8 cellular contexts compared by ENCODE assay signal in the genomic region with DNA sequence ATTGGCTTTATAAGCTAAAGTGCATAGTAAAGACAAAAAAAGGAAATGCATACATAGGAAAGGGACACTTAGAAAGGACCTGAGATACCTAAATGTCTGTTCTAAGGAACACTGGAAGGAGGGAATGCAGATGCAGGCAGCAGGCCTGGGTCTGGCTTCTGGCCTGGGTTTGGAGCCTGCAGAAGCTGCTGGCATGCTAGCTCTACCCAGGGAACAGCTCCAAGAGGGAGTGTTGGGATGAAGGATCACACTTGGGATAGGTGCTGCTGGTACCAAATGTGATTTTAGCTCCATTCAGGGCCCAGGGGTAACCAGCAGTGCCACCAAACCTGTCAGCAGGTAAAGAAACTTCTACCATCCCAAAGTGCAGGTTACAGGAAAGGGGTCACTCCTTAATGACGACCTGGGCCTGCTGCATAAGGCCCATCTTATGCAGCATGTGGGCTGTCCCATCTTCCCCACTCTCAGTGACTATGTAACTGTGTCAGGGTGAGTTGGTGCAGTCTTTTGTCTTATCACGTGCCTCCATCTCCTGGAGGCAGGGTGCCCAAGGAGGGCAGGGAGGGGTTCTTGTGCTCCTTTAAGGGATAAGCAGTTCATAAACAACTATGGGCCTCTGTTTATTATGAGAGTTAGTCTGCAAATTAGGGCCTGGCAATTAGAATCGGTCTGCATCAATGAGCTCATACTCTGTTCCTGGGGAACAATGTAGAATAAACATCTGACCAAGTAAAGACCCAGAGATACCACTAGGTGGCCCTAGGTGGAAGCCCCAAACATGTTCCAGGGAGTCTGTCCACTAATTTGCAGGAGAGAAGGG. TPM values are rescaled to one million over a fixed set of nuclear protein-coding genes. Genes with fewer than 3 reads are reported as not detected.
A peak's percentile ranks its signal among the peaks of the same experiment; 100 is the strongest.
DNase-seq lines count a peak whose midpoint lies in the region; ATAC-seq, FAIRE-seq and TF ChIP-seq lines count a peak whose summit lies in the region.

No MANE protein-coding gene starts in this region.

- DNase-seq in ACHN = peak; percentile 52
- peak; percentile 52 for DNase-seq in NCI-H1105 (lab: John Stamatoyannopoulos, UW)
- peak; percentile 61 for DNase-seq in fibroblast of villous mesenchyme (ENCODE audit: low read depth)
- DNase-seq in osteocyte (ENCODE audit: extremely low spot score, unreplicated experiment) = no peak

- no peaks in the 10 kb centered on the region for H3K4me1 Mint-ChIP-seq in osteocyte (ENCODE audit: unreplicated experiment)

- peak; percentile 86 for FAIRE-seq in G401.6 (lab: Jason Lieb, UNC)

- H3K4me3 ChIP-seq in WI38 (ENCODE audit: low read depth, low read length) (no peak overlapping the region), fibroblast of villous mesenchyme (ENCODE audit: low read depth, low read length) (no peak overlapping the region)

- H3K4me3 Mint-ChIP-seq in osteocyte (ENCODE audit: unreplicated experiment) = no peak overlapping the region

- no peaks in the 10 kb centered on the region for H3K27me3 Mint-ChIP-seq in osteocyte (ENCODE audit: unreplicated experiment)

- peaks cover 34% of the 10 kb centered on the region for H3K36me3 Mint-ChIP-seq in osteocyte (ENCODE audit: unreplicated experiment)

- peak; percentile 59 for TF ChIP-seq CTCF in WI38 (IDR thresholded peaks at IDR 0.05; ENCODE audit: low read depth, low read length)
- peak; percentile 87 for TF ChIP-seq CTCF in fibroblast of villous mesenchyme (IDR thresholded peaks at IDR 0.05; ENCODE audit: insufficient read depth, low read depth, low read length)
- peak; percentile 70 for TF ChIP-seq CTCF in osteocyte (IDR thresholded peaks at IDR 0.05)

- ATAC-seq in HG03442 (IDR thresholded peaks at IDR 0.05; ENCODE audit: unreplicated experiment) (no peak), HG03039 (IDR thresholded peaks at IDR 0.05; ENCODE audit: unreplicated experiment) (no peak)

- H3K27ac Mint-ChIP-seq in osteocyte (ENCODE audit: unreplicated experiment) = no peak overlapping the region

- in situ Hi-C loops in ACHN (cut with HindIII; ENCODE audit: low pct_ligation_motif_present, low pct_unique_long_range_greater_than_20kb, low sequenced_read_pairs) = no loop called here

- H3K9me3 Mint-ChIP-seq in osteocyte (ENCODE audit: unreplicated experiment) = no peaks in the 10 kb centered on the region

RNA-seq across cellular contexts. Expression of a gene that starts 26.9 kb away (rescaled TPM):
- total RNA-seq in fibroblast of villous mesenchyme (28.7 and 33.2 TPM in 2 replicates), osteocyte (30.5 and 34.1 TPM in 2 replicates)

RNA-seq across cellular contexts. Expression of a gene that starts 31.7 kb away (rescaled TPM):
- total RNA-seq in fibroblast of villous mesenchyme (39.3 and 56.6 TPM in 2 replicates), osteocyte (48.1 and 51.6 TPM in 2 replicates)

RNA-seq across cellular contexts. Expression of a gene that starts 58.0 kb away (rescaled TPM):
- total RNA-seq in fibroblast of villous mesenchyme = 54.4 and 56.6 TPM in 2 replicates
- total RNA-seq in osteocyte = 83.1 and 85.4 TPM in 2 replicates
